ENCODE assay signal across 32 cellular contexts in the genomic region with DNA sequence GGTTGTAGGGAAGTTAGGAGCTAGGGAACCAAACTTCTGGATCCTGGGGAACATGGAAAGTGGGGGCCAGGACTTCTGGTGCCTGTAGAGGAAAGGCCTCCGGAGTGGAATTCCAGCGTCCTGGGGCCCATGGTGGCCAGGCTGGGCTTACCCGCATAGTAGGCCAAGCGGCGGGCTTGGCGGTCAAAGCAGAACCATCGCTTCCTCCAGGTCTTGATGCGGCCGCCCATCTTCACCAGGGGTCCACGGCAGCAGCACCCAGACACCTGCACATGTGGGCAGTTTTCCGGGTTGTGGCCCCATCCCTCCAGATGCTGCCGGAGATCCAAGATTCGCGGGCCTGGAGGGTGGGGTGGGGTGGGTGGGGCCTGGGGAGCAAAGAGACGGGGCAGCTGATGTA. TPM values are rescaled to one million over a fixed set of nuclear protein-coding genes. Genes with fewer than 3 reads are reported as not detected.
"Had no signal": no experiment of that assay in that cellular context is flagged by ENCODE, and none has a peak within 500 bp of the region (broad histone marks: within the 10 kb centered on the region; RNA-seq: fewer than 3 reads in every experiment).

No MANE protein-coding gene starts in this region.

- DNase-seq: activated B cell treated with CpG ODN at 0.5 μM for 24 hours; activated CD4-positive, alpha-beta memory T cell treated with anti-CD3 and anti-CD28 coated beads for 36 hours; activated CD4-positive, alpha-beta T cell treated with anti-CD3 and anti-CD28 coated beads for 4 hours; activated CD4-positive, alpha-beta T cell treated with anti-CD3 and anti-CD28 coated beads, Interleukin-2, amount 10 ng/mL, durations not matched to agents 24 days and 14 days; activated CD4-positive, alpha-beta T cell treated with anti-CD3 and anti-CD28 coated beads, Interleukin-2, amount 50 U/mL, for 1 hour; activated CD4-positive, alpha-beta T cell treated with anti-CD3 and anti-CD28 coated beads, Interleukin-2, amount 50 U/mL, for 4 hours; activated CD4-positive, CD25-positive, alpha-beta regulatory T cell treated with anti-CD3 and anti-CD28 coated beads, Interleukin-2, amount 50 U/mL, for 72 hours; activated CD8-positive, alpha-beta memory T cell treated with anti-CD3 and anti-CD28 coated beads, Interleukin-2, amount 50 U/mL, for 4 hours; activated CD8-positive, alpha-beta T cell treated with anti-CD3 and anti-CD28 coated beads for 36 hours; activated effector memory CD4-positive, alpha-beta T cell treated with anti-CD3 and anti-CD28 coated beads, Interleukin-2, amount 50 U/mL, for 16 hours; activated gamma-delta T cell treated with Interleukin-2 at 50 U/mL for 16 hours; activated naive CD4-positive, alpha-beta T cell; activated naive CD4-positive, alpha-beta T cell treated with anti-CD3 and anti-CD28 coated beads for 36 hours; activated naive CD8-positive, alpha-beta T cell treated with anti-CD3 and anti-CD28 coated beads, Interleukin-2, amount 10 ng/mL, durations not matched to agents 7 days and 5 days; activated naive CD8-positive, alpha-beta T cell treated with anti-CD3 and anti-CD28 coated beads, Interleukin-2, amount 50 U/mL, for 24 hours; activated T-cell treated with anti-CD3 and anti-CD28 coated beads for 4 hours; activated T-cell treated with anti-CD3 and anti-CD28 coated beads, Interleukin-2, amount 50 U/mL, for 1 hour; activated T-cell treated with anti-CD3 and anti-CD28 coated beads, Interleukin-2, amount 50 U/mL, for 4 hours; activated T-cell treated with anti-CD3 and anti-CD28 coated beads, Interleukin-2, amount 50 U/mL, for 72 hours; amygdala; anterior cingulate cortex; caudate nucleus; cerebellar nuclear complex; T-helper 1 cell; T-helper 2 cell; T-helper 9 cell had no signal

- ATAC-seq: activated CD8-positive, alpha-beta T cell treated with anti-CD3 and anti-CD28 coated beads for 36 hours; activated naive CD8-positive, alpha-beta T cell treated with anti-CD3 and anti-CD28 coated beads, Interleukin-2, amount 50 U/mL, for 24 hours; activated T-cell treated with anti-CD3 and anti-CD28 coated beads, Interleukin-2, amount 50 U/mL, for 4 hours; activated T-cell treated with anti-CD3 and anti-CD28 coated beads, Interleukin-2, amount 50 U/mL, for 72 hours; activated T-helper 17 cell treated with anti-CD3 and anti-CD28 coated beads, Interleukin-2, amount 50 U/mL, for 72 hours had no signal

- FAIRE-seq: bronchial epithelial cell, TTC549 had no signal

- H3K27me3 ChIP-seq: ascending aorta, cardiac muscle cell had no signal

- H3K9me3 ChIP-seq: ascending aorta had no signal

- H3K27ac ChIP-seq: ascending aorta, cardiac muscle cell, VCaP had no signal

- H3K4me3 ChIP-seq: ascending aorta, cardiac muscle cell had no signal

RNA-seq across cellular contexts. Expression of a gene that starts 13.8 kb away (rescaled TPM):
- total RNA-seq: activated B cell treated with CpG ODN at 0.5 μM for 24 hours, ascending aorta had no signal

RNA-seq across cellular contexts. Expression of a gene that starts 53.8 kb away (rescaled TPM):
- total RNA-seq: ascending aorta, bronchial epithelial cell, cardiac muscle cell had no signal
